24 cellular contexts compared by ENCODE assay signal in the genomic region with DNA sequence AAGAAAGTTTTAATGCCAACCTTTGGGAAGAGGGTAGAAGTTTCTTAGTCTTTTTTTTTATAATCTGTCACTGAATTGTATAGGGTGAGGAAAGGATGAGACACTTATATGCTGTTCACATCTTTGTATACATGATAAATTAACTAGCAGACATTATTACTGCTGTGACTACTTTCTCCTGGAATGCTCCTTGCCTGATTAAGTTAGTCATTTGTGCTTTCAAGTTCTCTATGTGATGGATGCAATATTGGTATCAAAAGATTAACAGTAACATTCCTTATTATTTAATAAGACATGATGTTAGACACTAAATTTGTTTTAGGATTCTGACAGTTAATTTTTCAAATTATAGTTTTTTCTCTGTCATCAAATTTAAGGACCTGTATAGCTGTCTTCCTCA.
DNase-seq lines count a peak whose midpoint lies in the region; ATAC-seq and TF ChIP-seq lines count a peak whose summit lies in the region.
"Had no signal": no experiment of that assay in that cellular context is flagged by ENCODE, and none has a peak within 500 bp of the region (broad histone marks: within the 10 kb centered on the region; RNA-seq: fewer than 3 reads in every experiment).

No MANE protein-coding gene starts in this region.

- TF ChIP-seq EP300 in gastroesophageal sphincter (IDR thresholded peaks at IDR 0.05) = no peak

- H3K4me1 ChIP-seq in PC-3 (ENCODE audit: insufficient read depth, low read length) = no peaks in the 10 kb centered on the region
- H3K4me1 ChIP-seq in osteoblast (ENCODE audit: insufficient read depth, low read length) = no peaks in the 10 kb centered on the region
- no peaks in the 10 kb centered on the region for H3K4me1 ChIP-seq in gastroesophageal sphincter
- H3K4me1 ChIP-seq: left ventricle myocardium inferior, parathyroid adenoma had no signal

- H3K27ac ChIP-seq in PC-3 (ENCODE audit: low read length) = no peak overlapping the region
- no peak overlapping the region for H3K27ac ChIP-seq in osteoblast (ENCODE audit: low read depth, low read length)
- H3K27ac ChIP-seq in gastroesophageal sphincter = no peak overlapping the region
- H3K27ac ChIP-seq: left ventricle myocardium inferior, parathyroid adenoma had no signal

- no TSS peak for BruUV-seq in PC-3 (replicated peaks; lab: Mats Ljungman, UMichigan)

- TF ChIP-seq CTCF in PC-3 (conservative IDR thresholded peaks at IDR 0.05; ENCODE audit: low read depth, low read length) (no peak), epithelial cell of esophagus (IDR thresholded peaks at IDR 0.05; ENCODE audit: insufficient read depth, low read depth, low read length, missing control alignments) (no peak), osteoblast (IDR thresholded peaks at IDR 0.05; ENCODE audit: extremely low read depth, low read depth, low read length) (no peak), gastroesophageal sphincter (IDR thresholded peaks at IDR 0.05) (no peak)

- H3K79me2 ChIP-seq in PC-3 (ENCODE audit: low read length) (no peaks in the 10 kb centered on the region), osteoblast (ENCODE audit: insufficient read depth, low read length) (no peaks in the 10 kb centered on the region)
- H3K79me2 ChIP-seq: parathyroid adenoma had no signal

- no peak for TF ChIP-seq POLR2A in gastroesophageal sphincter (IDR thresholded peaks at IDR 0.05)

- CTCF ChIA-PET in PC-3 (lab: Charles Lee) = no interaction called here

- H4K20me1 ChIP-seq in PC-3 (ENCODE audit: low read length) (no peaks in the 10 kb centered on the region), osteoblast (ENCODE audit: insufficient read depth, low read length) (no peaks in the 10 kb centered on the region)

- H2AFZ ChIP-seq in PC-3 (ENCODE audit: low read length) (no peak overlapping the region), osteoblast (ENCODE audit: low read length) (no peak overlapping the region)
- H2AFZ ChIP-seq: parathyroid adenoma had no signal

- POLR2A ChIA-PET in PC-3 (lab: Charles Lee; ENCODE audit: unreplicated experiment) = no interaction called here

- no peak overlapping the region for H3K4me2 ChIP-seq in PC-3 (ENCODE audit: low read length)
- H3K4me2 ChIP-seq in osteoblast (ENCODE audit: insufficient read depth, low read length) = no peak overlapping the region

- H3K4me3 ChIP-seq in PC-3 (ENCODE audit: low read length) = no peak overlapping the region
- no peak overlapping the region for H3K4me3 ChIP-seq in epithelial cell of esophagus (ENCODE audit: low read length)
- H3K4me3 ChIP-seq in osteoblast (ENCODE audit: insufficient read depth, low read length) = no peak overlapping the region
- H3K4me3 ChIP-seq in gastroesophageal sphincter = no peak overlapping the region
- H3K4me3 ChIP-seq: left ventricle myocardium inferior had no signal

- intact Hi-C loops in PC-3 (cut with micrococcal nuclease) = no loop called here

- no peaks in the 10 kb centered on the region for H3F3A ChIP-seq in PC-3 (ENCODE audit: low read length, unreplicated experiment)

- DNase-seq in EL (peak; percentile 76), PC-3 (peak; percentile 7), epithelial cell of esophagus (ENCODE audit: low read depth) (peak; percentile 29), osteoblast (ENCODE audit: insufficient read length, low spot score, missing footprints) (peak; percentile 18), C1 segment of cervical spinal cord (lab: John Stamatoyannopoulos, UW) (no peak)
- DNase-seq: activated CD8-positive, alpha-beta memory T cell treated with anti-CD3 and anti-CD28 coated beads for 24 hours; activated T-cell treated with anti-CD3 and anti-CD28 coated beads, Interleukin-2, amount 50 U/mL, for 1 hour; caudate nucleus; CD4-positive, CD25-positive, alpha-beta regulatory T cell; dermis blood vessel endothelial cell; KBM-7; left ventricle myocardium inferior; NCI-H1436; NCI-H446; nephron progenitor cell; right cardiac atrium; SIG-M5; stimulated activated CD4-positive, alpha-beta T cell treated with anti-CD3 and anti-CD28 coated beads, Interleukin-12 subunit alpha, Interleukin-12 subunit beta, amount 100 ng/mL, for 4 hours; stimulated activated CD4-positive, alpha-beta T cell treated with anti-CD3 and anti-CD28 coated beads, Interleukin-4, amount 100 ng/mL, for 24 hours; stimulated activated naive B cell treated with anti-CD40 and anti-IgM and Interleukin-4, amounts not matched to agents 10 μg/mL and 1 μg/mL and 100 μg/mL, for 72 hours; T-helper 1 cell had no signal

- no peak overlapping the region for H3K9ac ChIP-seq in PC-3 (ENCODE audit: low read length)
- H3K9ac ChIP-seq: parathyroid adenoma had no signal

- H3K36me3 ChIP-seq in PC-3 (ENCODE audit: low read depth, low read length) = peaks cover 5% of the 10 kb centered on the region; the same call in 1 of the 2 replicates
- H3K36me3 ChIP-seq in osteoblast (ENCODE audit: insufficient read depth, low read length) = no peaks in the 10 kb centered on the region
- peaks cover 0 to 10% of the 10 kb centered on the region in 2 donors for H3K36me3 ChIP-seq in gastroesophageal sphincter

- H3K9me3 ChIP-seq in PC-3 (ENCODE audit: low read length) (no peaks in the 10 kb centered on the region), osteoblast (ENCODE audit: low read depth, low read length) (no peaks in the 10 kb centered on the region), gastroesophageal sphincter (no peaks in the 10 kb centered on the region)

- no peaks in the 10 kb centered on the region for H3K9me2 ChIP-seq in PC-3 (replicated peaks; ENCODE audit: low read length)

- no peak for ATAC-seq in PC-3
- no peak for ATAC-seq in gastroesophageal sphincter
- no peak for ATAC-seq in HG03469 (IDR thresholded peaks at IDR 0.05; ENCODE audit: unreplicated experiment)
- ATAC-seq: right cardiac atrium; stimulated activated naive B cell treated with anti-CD40 and anti-IgM and Interleukin-4, amounts not matched to agents 10 μg/mL and 1 μg/mL and 100 μg/mL, for 72 hours had no signal

- H3K27me3 ChIP-seq in PC-3 (ENCODE audit: low read length) (no peaks in the 10 kb centered on the region), osteoblast (ENCODE audit: insufficient read depth, low read length) (no peaks in the 10 kb centered on the region), gastroesophageal sphincter (no peaks in the 10 kb centered on the region)

Comparison
In these comparisons a context has a peak if more than half of its experiments do, and no peak if none do; other contexts are left out.
1. DNase-seq: peak in EL (single experiment), PC-3 (single experiment), epithelial cell of esophagus (single experiment) and osteoblast (single experiment); none in C1 segment of cervical spinal cord (0 of 14).